Comparison of ENCODE assay signal across 13 cellular contexts in the genomic region with DNA sequence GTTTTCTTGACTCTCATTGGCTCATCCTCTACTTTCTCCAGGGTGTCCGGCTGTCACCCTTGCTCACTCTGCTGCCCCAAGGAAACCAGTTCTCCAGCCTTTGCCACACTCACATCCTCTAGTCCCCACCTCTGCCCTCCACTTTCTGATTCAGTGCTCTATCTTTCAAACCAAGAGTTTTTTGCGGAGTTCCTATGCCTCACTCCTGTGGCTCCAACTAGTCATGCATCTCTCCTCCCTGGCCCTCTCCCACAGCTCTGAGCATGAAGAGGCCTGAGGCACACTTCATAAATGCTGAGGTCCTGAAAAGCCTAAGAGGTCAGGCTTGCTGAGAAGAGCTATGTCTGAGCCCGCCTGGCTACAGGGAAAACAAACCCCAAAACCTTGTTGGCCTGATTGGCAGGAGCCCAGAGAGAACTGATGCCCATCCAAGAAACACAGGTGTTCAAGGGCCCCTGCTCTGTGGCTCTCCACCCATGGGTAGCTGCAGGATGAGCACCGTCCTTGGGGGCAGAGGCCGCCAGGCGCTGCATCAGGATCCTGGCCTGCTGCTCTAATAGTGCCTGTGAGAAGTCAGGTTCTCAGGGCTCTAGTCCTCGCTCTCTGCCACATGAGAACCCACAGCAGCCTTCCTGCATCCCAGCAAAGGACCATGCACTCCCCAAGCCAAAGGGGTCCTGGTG. TPM values are rescaled to one million over a fixed set of nuclear protein-coding genes. Genes with fewer than 3 reads are reported as not detected.
DNase-seq lines count a peak whose midpoint lies in the region; ATAC-seq, FAIRE-seq and TF ChIP-seq lines count a peak whose summit lies in the region.
"Had no signal": no experiment of that assay in that cellular context is flagged by ENCODE, and none has a peak within 500 bp of the region (broad histone marks: within the 10 kb centered on the region; RNA-seq: fewer than 3 reads in every experiment).

No MANE protein-coding gene starts in this region.

- no peaks in the 10 kb centered on the region for H3K27me3 Mint-ChIP-seq in natural killer cell treated with Interleukin-12 subunit alpha and Interleukin-12 subunit beta and Interleukin-15 and Interleukin-18, amount 100 ng/mL, for 72 hours

- H2AFZ ChIP-seq in K562 (ENCODE audit: low read depth, low read length), result peak overlapping the region; percentile 60; the same call in 1 of the 2 replicates
- H2AFZ ChIP-seq: parathyroid adenoma had no signal

- no peak for TF ChIP-seq RAD21 in K562 (CRISPR knock-in tag; conservative IDR thresholded peaks at IDR 0.05 in 1 of 2, IDR thresholded peaks at IDR 0.05 in 1 of 2)

- no peaks in the 10 kb centered on the region for H3K79me2 ChIP-seq in K562 (ENCODE audit: control insufficient read depth, insufficient read depth, low read length)
- H3K79me2 ChIP-seq: parathyroid adenoma had no signal

- peak; percentile 44 for DNase-seq in M059J (ENCODE audit: low read depth)
- DNase-seq in K562 (ENCODE audit: extremely low read depth in 1 of 4, low spot score in 3 of 4), result no peak
- DNase-seq in kidney tubule cell (ENCODE audit: low spot score), result peak; percentile 41
- DNase-seq in stimulated activated effector memory CD8-positive, alpha-beta T cell treated with anti-CD3 and anti-CD28 coated beads, Interleukin-12 subunit alpha, Interleukin-12 subunit beta, amount 100 ng/mL, for 72 hours (ENCODE audit: low spot score in 2 of 2), result no peak
- DNase-seq in hippocampal formation (lab: John Stamatoyannopoulos, UW), result no peak
- DNase-seq in activated CD4-positive, CD25-positive, alpha-beta regulatory T cell treated with anti-CD3 and anti-CD28 coated beads, Interleukin-2, amount 50 U/mL, for 72 hours, result no peak
- no peak for DNase-seq in natural killer cell treated with Interleukin-12 subunit alpha and Interleukin-12 subunit beta and Interleukin-15 and Interleukin-18, amount 100 ng/mL, for 72 hours (ENCODE audit: low spot score)
- DNase-seq in HuH-7 (ENCODE audit: low spot score), result no peak
- DNase-seq: activated T-cell treated with anti-CD3 and anti-CD28 coated beads for 4 hours, T-cell had no signal

- peaks cover 7% of the 10 kb centered on the region for H3K9me3 Mint-ChIP-seq in stimulated activated effector memory CD8-positive, alpha-beta T cell treated with anti-CD3 and anti-CD28 coated beads, Interleukin-12 subunit alpha, Interleukin-12 subunit beta, amount 100 ng/mL, for 72 hours
- H3K9me3 Mint-ChIP-seq in natural killer cell treated with Interleukin-12 subunit alpha and Interleukin-12 subunit beta and Interleukin-15 and Interleukin-18, amount 100 ng/mL, for 72 hours, result no peaks in the 10 kb centered on the region

- FAIRE-seq in K562 (lab: Jason Lieb, UNC), result no peak

- no peaks in the 10 kb centered on the region for H3K9me3 ChIP-seq in K562 (replicated peaks; ENCODE audit: control insufficient read depth, insufficient read depth, low read depth, low read length)
- H3K9me3 ChIP-seq: mucosa of descending colon had no signal

- no peaks in the 10 kb centered on the region for H3K27me3 ChIP-seq in K562 (ENCODE audit: control insufficient read depth in 2 of 2, insufficient read depth in 2 of 2, low read length in 2 of 2)

- H4K20me1 ChIP-seq in K562 (replicated peaks; ENCODE audit: control insufficient read depth, insufficient read depth, low read length), result no peaks in the 10 kb centered on the region

- H3K36me3 ChIP-seq in K562 (ENCODE audit: control insufficient read depth, insufficient read depth, low read length), result no peaks in the 10 kb centered on the region

- H3K4me2 ChIP-seq in K562 (ENCODE audit: insufficient read depth, low read length), result no peak overlapping the region

- peak overlapping the region in 1 of 2 experiments; percentile 39; a peak in 2 of 4 replicates for H3K9ac ChIP-seq in K562 (ENCODE audit: insufficient read depth in 1 of 2, low read depth in 2 of 2, low read length in 2 of 2)
- H3K9ac ChIP-seq: parathyroid adenoma had no signal

- no peak for TF ChIP-seq CTCF in K562 (IDR thresholded peaks at IDR 0.05 in 2 of 3, conservative IDR thresholded peaks at IDR 0.05 in 1 of 3; ENCODE audit: insufficient read depth in 2 of 3, low read depth in 1 of 3, low read length in 3 of 3)

- H3K4me3 ChIP-seq in K562, result no peak overlapping the region
- H3K4me3 ChIP-seq: mucosa of descending colon had no signal

- no peak for TF ChIP-seq POLR2A in K562 (conservative IDR thresholded peaks at IDR 0.05)

- POLR2A ChIA-PET in K562 (lab: Yijun Ruan, JAX), result interaction anchor here (0.6 to 1.2 kb wide), 4 partner anchors 9 to 256 kb away, joined by 3 read pairs; no protein-coding TSS in a partner anchor

- BruUV-seq in K562 (replicated peaks; lab: Mats Ljungman, UMichigan), result no TSS peak

- no peaks in the 10 kb centered on the region for H3K36me3 Mint-ChIP-seq in stimulated activated effector memory CD8-positive, alpha-beta T cell treated with anti-CD3 and anti-CD28 coated beads, Interleukin-12 subunit alpha, Interleukin-12 subunit beta, amount 100 ng/mL, for 72 hours
- H3K36me3 Mint-ChIP-seq in natural killer cell treated with Interleukin-12 subunit alpha and Interleukin-12 subunit beta and Interleukin-15 and Interleukin-18, amount 100 ng/mL, for 72 hours, result no peaks in the 10 kb centered on the region

- in situ Hi-C loops in K562 (cut with MboI), result no loop called here

- no peak for ATAC-seq in K562
- ATAC-seq in stimulated activated effector memory CD8-positive, alpha-beta T cell treated with anti-CD3 and anti-CD28 coated beads, Interleukin-12 subunit alpha, Interleukin-12 subunit beta, amount 100 ng/mL, for 72 hours, result no peak
- no peak for ATAC-seq in natural killer cell treated with Interleukin-12 subunit alpha and Interleukin-12 subunit beta and Interleukin-15 and Interleukin-18, amount 100 ng/mL, for 72 hours
- ATAC-seq: activated CD4-positive, CD25-positive, alpha-beta regulatory T cell treated with anti-CD3 and anti-CD28 coated beads, Interleukin-2, amount 50 U/mL, for 24 hours; T-cell had no signal

- CTCF ChIA-PET in K562 (lab: Yijun Ruan, JAX; ENCODE audit: low intra/inter-chr PET ratio), result no interaction called here

- no peak overlapping the region for H3K27ac ChIP-seq in K562 (ENCODE audit: extremely low read depth, low read depth, low read length)
- H3K27ac ChIP-seq: parathyroid adenoma had no signal

- H3K27ac Mint-ChIP-seq in stimulated activated effector memory CD8-positive, alpha-beta T cell treated with anti-CD3 and anti-CD28 coated beads, Interleukin-12 subunit alpha, Interleukin-12 subunit beta, amount 100 ng/mL, for 72 hours, result peak overlapping the region; percentile 6
- no peak overlapping the region for H3K27ac Mint-ChIP-seq in natural killer cell treated with Interleukin-12 subunit alpha and Interleukin-12 subunit beta and Interleukin-15 and Interleukin-18, amount 100 ng/mL, for 72 hours
- H3K27ac Mint-ChIP-seq: T-cell had no signal

- H3K9me1 ChIP-seq in K562 (ENCODE audit: control insufficient read depth, insufficient read depth, low read length), result no peaks in the 10 kb centered on the region

- H3K4me3 Mint-ChIP-seq in stimulated activated effector memory CD8-positive, alpha-beta T cell treated with anti-CD3 and anti-CD28 coated beads, Interleukin-12 subunit alpha, Interleukin-12 subunit beta, amount 100 ng/mL, for 72 hours, result no peak overlapping the region
- no peak overlapping the region for H3K4me3 Mint-ChIP-seq in natural killer cell treated with Interleukin-12 subunit alpha and Interleukin-12 subunit beta and Interleukin-15 and Interleukin-18, amount 100 ng/mL, for 72 hours
- H3K4me3 Mint-ChIP-seq: T-cell had no signal

- no peak for TF ChIP-seq EP300 in K562 (IDR thresholded peaks at IDR 0.05; ENCODE audit: low read length)

- intact Hi-C loops in K562 (cut with micrococcal nuclease), result no loop called here

- H3K4me1 Mint-ChIP-seq in stimulated activated effector memory CD8-positive, alpha-beta T cell treated with anti-CD3 and anti-CD28 coated beads, Interleukin-12 subunit alpha, Interleukin-12 subunit beta, amount 100 ng/mL, for 72 hours, result no peaks in the 10 kb centered on the region
- peaks cover 0 to 3% of the 10 kb centered on the region in 2 donors for H3K4me1 Mint-ChIP-seq in natural killer cell treated with Interleukin-12 subunit alpha and Interleukin-12 subunit beta and Interleukin-15 and Interleukin-18, amount 100 ng/mL, for 72 hours (ENCODE audit: low read depth in 2 of 2)
- H3K4me1 Mint-ChIP-seq: T-cell had no signal

- H3K4me1 ChIP-seq in K562 (replicated peaks in 1 of 2; ENCODE audit: control insufficient read depth in 2 of 2, insufficient read depth in 2 of 2, low read length in 2 of 2), result peaks cover 7 to 23% of the 10 kb centered on the region in 2 experiments; a peak in 3 of 5 replicates
- H3K4me1 ChIP-seq: parathyroid adenoma had no signal

- 84% methylated on average over 7 of the region's 7 CpGs for WGBS in K562 (ENCODE audit: insufficient coverage, low coverage, missing lambda C conversion rate)

RNA-seq across cellular contexts. Expression of gene HS1BP3, which starts 42.1 kb away (rescaled TPM):
- 6.5 and 12.1 TPM in 2 replicates for total RNA-seq in M059J (2014; rRNA removed; shearing (Covaris generic))
- total RNA-seq in K562 (2011; cell fraction: chromatin; rRNA removed; ENCODE audit: low replicate concordance), result 4.8 and 13.7 TPM in 2 replicates
- 6.7 and 9.2 TPM in 2 replicates for total RNA-seq in K562 (2011; cell fraction: nucleolus; rRNA removed)
- total RNA-seq in K562 (2011; cell fraction: nucleoplasm; rRNA removed), result 8.7 and 9.6 TPM in 2 replicates
- total RNA-seq in K562 (2014; rRNA removed) (6.5 and 6.7 TPM in 2 replicates), K562 (2014; rRNA removed; fragmentation: Illumina TruSeq; extraction: Trizol) (2.0 and 3.5 TPM in 2 replicates), K562 (2015; rRNA removed; fragmentation: Illumina TruSeq; extraction: Trizol) (7.6 and 8.3 TPM in 2 replicates), K562 (2021) (7.4 and 7.5 TPM in 2 replicates)
- polyA plus RNA-seq in K562 (2011; rRNA removed) (3.0 and 6.5 TPM in 2 replicates), K562 (2014; fragmentation: Illumina TruSeq; extraction: Trizol) (5.9 and 6.9 TPM in 2 replicates), K562 (2014; fragmentation: Nextera tagmentation; extraction: Ambion mirVana) (under 1 TPM; 0.41 to 0.63 TPM), K562 (2014; rRNA removed) (5.9 and 6.2 TPM in 2 replicates)
- polyA plus RNA-seq in K562 (2011; cell fraction: cytosol; rRNA removed), result 3.3 and 4.1 TPM in 2 replicates
- 8.2 and 10.8 TPM in 2 replicates for polyA plus RNA-seq in K562 (2011; cell fraction: nucleus; rRNA removed)
- polyA plus RNA-seq in K562 (2012), result 7.9 and 28.0 TPM in 2 replicates
- 2.3 and 5.2 TPM in 2 replicates for polyA minus RNA-seq in K562 (2011; rRNA and poly(A)+ RNA removed)
- 2.2 and 6.9 TPM in 2 replicates for polyA minus RNA-seq in K562 (2011; cell fraction: cytosol; rRNA and poly(A)+ RNA removed)
- 9.1 and 9.4 TPM in 2 replicates for polyA minus RNA-seq in K562 (2011; cell fraction: nucleus; rRNA and poly(A)+ RNA removed)
- total RNA-seq in natural killer cell treated with Interleukin-12 subunit alpha and Interleukin-12 subunit beta and Interleukin-15 and Interleukin-18, amount 100 ng/mL, for 72 hours, result 1 to 10 TPM; 5.8 to 9.3 TPM

RNA-seq across cellular contexts. Expression of gene GDF7, which starts 58.1 kb away (rescaled TPM):
- 0.05 TPM in 1 of 2 replicates, not detected in the other for total RNA-seq in M059J (2014; rRNA removed; shearing (Covaris generic))
- not detected in 2 replicates for total RNA-seq in K562 (2011; cell fraction: chromatin; rRNA removed; ENCODE audit: low replicate concordance)
- not detected in 2 replicates for total RNA-seq in K562 (2011; cell fraction: nucleolus; rRNA removed)
- not detected in 2 replicates for total RNA-seq in K562 (2011; cell fraction: nucleoplasm; rRNA removed)
- total RNA-seq in K562 (2014; rRNA removed) (not detected in 2 replicates), K562 (2014; rRNA removed; fragmentation: Illumina TruSeq; extraction: Trizol) (not detected in 2 replicates), K562 (2015; rRNA removed; fragmentation: Illumina TruSeq; extraction: Trizol) (not detected in 2 replicates), K562 (2021) (not detected in 2 replicates)
- polyA plus RNA-seq in K562 (2011; rRNA removed) (0.01 TPM in 1 of 2 replicates, not detected in the other), K562 (2014; fragmentation: Illumina TruSeq; extraction: Trizol) (not detected in 2 replicates), K562 (2014; fragmentation: Nextera tagmentation; extraction: Ambion mirVana) (under 1 TPM; 0.01 TPM), K562 (2014; rRNA removed) (0.01 TPM in 1 of 2 replicates, not detected in the other)
- polyA plus RNA-seq in K562 (2011; cell fraction: cytosol; rRNA removed), result 0.01 TPM in 1 of 2 replicates, not detected in the other
- polyA plus RNA-seq in K562 (2011; cell fraction: nucleus; rRNA removed), result 0.06 TPM in 1 of 2 replicates, not detected in the other
- polyA plus RNA-seq in K562 (2012), result 0.04 and 0.11 TPM in 2 replicates
- under 0.01 and 0.03 TPM in 2 replicates for polyA minus RNA-seq in K562 (2011; rRNA and poly(A)+ RNA removed)
- polyA minus RNA-seq in K562 (2011; cell fraction: cytosol; rRNA and poly(A)+ RNA removed), result 0.09 TPM in 1 of 2 replicates, not detected in the other
- polyA minus RNA-seq in K562 (2011; cell fraction: nucleus; rRNA and poly(A)+ RNA removed), result under 0.01 TPM in 1 of 2 replicates, not detected in the other
- total RNA-seq in natural killer cell treated with Interleukin-12 subunit alpha and Interleukin-12 subunit beta and Interleukin-15 and Interleukin-18, amount 100 ng/mL, for 72 hours, result under 1 TPM in 1 of 2 donors, not detected in 1; 0.02 TPM

Comparison
In these comparisons a context has a peak if more than half of its experiments do, and no peak if none do; other contexts are left out.
1. DNase-seq: peak in M059J (single experiment) and kidney tubule cell (single experiment); none in K562 (0 of 4), stimulated activated effector memory CD8-positive, alpha-beta T cell treated with anti-CD3 and anti-CD28 coated beads, Interleukin-12 subunit alpha, Interleukin-12 subunit beta, amount 100 ng/mL, for 72 hours (0 of 2), hippocampal formation (0 of 2), activated CD4-positive, CD25-positive, alpha-beta regulatory T cell treated with anti-CD3 and anti-CD28 coated beads, Interleukin-2, amount 50 U/mL, for 72 hours (single experiment), natural killer cell treated with Interleukin-12 subunit alpha and Interleukin-12 subunit beta and Interleukin-15 and Interleukin-18, amount 100 ng/mL, for 72 hours (single experiment) and HuH-7 (single experiment).